Comparison of ENCODE assay signal across 1 cellular context in the genomic region with DNA sequence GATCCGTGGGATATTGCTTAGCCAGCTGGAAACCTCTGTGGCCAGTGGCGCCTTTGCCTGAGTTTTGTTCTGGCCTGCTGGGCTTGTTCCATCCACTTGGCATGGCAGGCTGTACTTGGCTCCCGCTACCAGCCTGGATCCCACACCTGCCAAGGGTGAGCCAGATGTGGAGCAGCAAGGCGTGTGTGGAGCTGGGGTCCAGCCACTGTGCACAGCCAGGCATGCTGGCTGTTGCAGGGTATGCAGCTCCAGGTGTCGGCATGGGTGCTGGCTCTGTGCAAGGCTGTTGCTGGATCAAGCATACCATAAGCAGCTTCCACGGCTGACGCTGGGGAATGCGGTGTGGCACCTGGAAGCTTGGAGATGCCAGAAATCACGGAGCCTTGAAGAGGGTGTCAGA.
TF ChIP-seq lines count a peak whose summit lies in the region.

No MANE protein-coding gene starts in this region.

TF ChIP-seq in HepG2, 621 proteins besides CTCF, POLR2A, EP300 and RAD21 (continued from another document):
- TF ChIP-seq, protein P1, sequence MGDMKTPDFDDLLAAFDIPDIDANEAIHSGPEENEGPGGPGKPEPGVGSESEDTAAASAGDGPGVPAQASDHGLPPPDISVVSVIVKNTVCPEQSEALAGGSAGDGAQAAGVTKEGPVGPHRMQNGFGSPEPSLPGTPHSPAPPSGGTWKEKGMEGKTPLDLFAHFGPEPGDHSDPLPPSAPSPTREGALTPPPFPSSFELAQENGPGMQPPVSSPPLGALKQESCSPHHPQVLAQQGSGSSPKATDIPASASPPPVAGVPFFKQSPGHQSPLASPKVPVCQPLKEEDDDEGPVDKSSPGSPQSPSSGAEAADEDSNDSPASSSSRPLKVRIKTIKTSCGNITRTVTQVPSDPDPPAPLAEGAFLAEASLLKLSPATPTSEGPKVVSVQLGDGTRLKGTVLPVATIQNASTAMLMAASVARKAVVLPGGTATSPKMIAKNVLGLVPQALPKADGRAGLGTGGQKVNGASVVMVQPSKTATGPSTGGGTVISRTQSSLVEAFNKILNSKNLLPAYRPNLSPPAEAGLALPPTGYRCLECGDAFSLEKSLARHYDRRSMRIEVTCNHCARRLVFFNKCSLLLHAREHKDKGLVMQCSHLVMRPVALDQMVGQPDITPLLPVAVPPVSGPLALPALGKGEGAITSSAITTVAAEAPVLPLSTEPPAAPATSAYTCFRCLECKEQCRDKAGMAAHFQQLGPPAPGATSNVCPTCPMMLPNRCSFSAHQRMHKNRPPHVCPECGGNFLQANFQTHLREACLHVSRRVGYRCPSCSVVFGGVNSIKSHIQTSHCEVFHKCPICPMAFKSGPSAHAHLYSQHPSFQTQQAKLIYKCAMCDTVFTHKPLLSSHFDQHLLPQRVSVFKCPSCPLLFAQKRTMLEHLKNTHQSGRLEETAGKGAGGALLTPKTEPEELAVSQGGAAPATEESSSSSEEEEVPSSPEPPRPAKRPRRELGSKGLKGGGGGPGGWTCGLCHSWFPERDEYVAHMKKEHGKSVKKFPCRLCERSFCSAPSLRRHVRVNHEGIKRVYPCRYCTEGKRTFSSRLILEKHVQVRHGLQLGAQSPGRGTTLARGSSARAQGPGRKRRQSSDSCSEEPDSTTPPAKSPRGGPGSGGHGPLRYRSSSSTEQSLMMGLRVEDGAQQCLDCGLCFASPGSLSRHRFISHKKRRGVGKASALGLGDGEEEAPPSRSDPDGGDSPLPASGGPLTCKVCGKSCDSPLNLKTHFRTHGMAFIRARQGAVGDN (CRISPR knock-in tag; IDR thresholded peaks at IDR 0.05), result peak; percentile 27; the same call in 1 of the 2 replicates
